In the genomic region with DNA sequence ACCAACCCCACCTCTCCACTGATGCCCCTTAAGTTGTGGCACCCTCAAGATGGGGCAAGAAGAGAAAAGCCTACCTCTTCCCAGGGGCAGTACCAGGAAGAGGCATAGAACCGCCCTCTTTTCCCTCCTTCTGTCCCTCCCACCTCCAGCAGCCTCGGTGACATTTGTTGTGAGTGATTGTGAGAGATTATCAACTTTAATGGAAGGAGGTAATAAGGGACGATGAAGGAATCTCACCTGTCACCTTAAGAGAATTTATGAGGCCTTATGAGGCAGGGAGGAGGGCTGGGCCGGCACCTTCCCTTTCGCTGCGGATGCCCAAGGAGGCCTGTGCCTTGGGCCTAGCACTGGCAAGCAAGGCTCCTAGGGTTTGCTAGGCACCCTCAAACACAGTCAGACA, we compare ENCODE assay signal across 11 cellular contexts. TPM values are rescaled to one million over a fixed set of nuclear protein-coding genes. Genes with fewer than 3 reads are reported as not detected.
DNase-seq lines count a peak whose midpoint lies in the region; TF ChIP-seq lines count a peak whose summit lies in the region.
"Had no signal": no experiment of that assay in that cellular context is flagged by ENCODE, and none has a peak within 500 bp of the region (broad histone marks: within the 10 kb centered on the region; RNA-seq: fewer than 3 reads in every experiment).

No MANE protein-coding gene starts in this region.

- peak overlapping the region; percentile 14 for H2BK15ac ChIP-seq in neuronal stem cell (ENCODE audit: low read length)

- H3K4me2 ChIP-seq in DOHH2 (ENCODE audit: low read length) = no peak overlapping the region
- no peak overlapping the region for H3K4me2 ChIP-seq in neuronal stem cell (ENCODE audit: insufficient read depth, low read length, poor library complexity, severe bottlenecking)
- H3K4me2 ChIP-seq in trophoblast cell (ENCODE audit: low read length) = no peak overlapping the region

- no peak for TF ChIP-seq EP300 in stomach (IDR thresholded peaks at IDR 0.05)

- H3K14ac ChIP-seq in neuronal stem cell (ENCODE audit: low read length) (no peak overlapping the region), trophoblast cell (ENCODE audit: low read length) (no peak overlapping the region)

- no peaks in the 10 kb centered on the region for H3K79me2 ChIP-seq in DOHH2 (ENCODE audit: control insufficient read depth, low read length)
- H3K79me2 ChIP-seq in trophoblast cell (ENCODE audit: control insufficient read depth, insufficient read depth, low read length, poor library complexity) = peaks cover 2% of the 10 kb centered on the region

- TF ChIP-seq CTCF in DOHH2 (IDR thresholded peaks at IDR 0.05; ENCODE audit: low read depth, low read length, poor library complexity, severe bottlenecking) (peak; percentile 10), stomach (IDR thresholded peaks at IDR 0.05) (no peak), coronary artery (IDR thresholded peaks at IDR 0.05) (no peak)

- H3K4me3 ChIP-seq in DOHH2 (ENCODE audit: low read length) = no peak overlapping the region
- no peak overlapping the region for H3K4me3 ChIP-seq in neuronal stem cell (ENCODE audit: low read length in 2 of 2)
- no peak overlapping the region for H3K4me3 ChIP-seq in stomach
- no peak overlapping the region for H3K4me3 ChIP-seq in coronary artery
- H3K4me3 ChIP-seq in SJCRH30 = no peak overlapping the region
- H3K4me3 ChIP-seq in trophoblast cell (ENCODE audit: low read depth, low read length) = no peak overlapping the region
- H3K4me3 ChIP-seq: SJSA1 had no signal

- H3K36me3 ChIP-seq in DOHH2 (ENCODE audit: control insufficient read depth, low read length) (no peaks in the 10 kb centered on the region), neuronal stem cell (replicated peaks in 1 of 2; ENCODE audit: control insufficient read depth in 2 of 2, insufficient read depth in 2 of 2, low read length in 2 of 2) (no peaks in the 10 kb centered on the region), stomach (no peaks in the 10 kb centered on the region), SJCRH30 (no peaks in the 10 kb centered on the region), trophoblast cell (ENCODE audit: control insufficient read depth in 1 of 2, insufficient read depth in 2 of 2, low read length in 2 of 2) (no peaks in the 10 kb centered on the region)
- H3K36me3 ChIP-seq: SJSA1 had no signal

- H4K20me1 ChIP-seq in DOHH2 (ENCODE audit: control insufficient read depth, insufficient read depth, low read depth, low read length) = peaks cover 4% of the 10 kb centered on the region; the same call in 1 of the 2 replicates

- H3K27me3 ChIP-seq in DOHH2 (ENCODE audit: control insufficient read depth, low read length) (peaks cover 52% of the 10 kb centered on the region), neuronal stem cell (ENCODE audit: control insufficient read depth in 3 of 3, insufficient read depth in 3 of 3, low read depth in 1 of 3, low read length in 3 of 3) (peaks cover 0 to 76% (median 15%) of the 10 kb centered on the region in 3 experiments), stomach (peaks cover 0 to 64% (median 28%) of the 10 kb centered on the region in 3 donors), SJCRH30 (peaks cover 35% of the 10 kb centered on the region), trophoblast cell (ENCODE audit: insufficient read depth, low read length) (peaks cover 16% of the 10 kb centered on the region)
- H3K27me3 ChIP-seq: SJSA1 had no signal

- WGBS in neuronal stem cell (ENCODE audit: extremely low coverage in 2 of 2, insufficient read length in 2 of 2, insufficient replicate concordance in 1 of 2), 2 donors = no CpG with 5 or more reads among the region's 6 CpGs
- 73 to 80% (median 78%) methylated on average over 6 of the region's 6 CpGs for WGBS in stomach, 5 donors
- no CpG with 5 or more reads among the region's 6 CpGs for WGBS in trophoblast cell (ENCODE audit: extremely low coverage, insufficient coverage, insufficient read length)

- no peak overlapping the region for H2BK12ac ChIP-seq in neuronal stem cell (ENCODE audit: low read length)
- H2BK12ac ChIP-seq in trophoblast cell (ENCODE audit: low read length) = no peak overlapping the region

- H3K4me1 ChIP-seq in DOHH2 (ENCODE audit: control insufficient read depth, low read length) (peaks cover 47% of the 10 kb centered on the region), neuronal stem cell (ENCODE audit: control insufficient read depth in 2 of 2, insufficient read depth in 1 of 2, low read depth in 1 of 2, low read length in 2 of 2) (peaks cover 34 to 46% of the 10 kb centered on the region in 2 donors), stomach (peaks cover 31 to 58% (median 43%) of the 10 kb centered on the region in 4 donors), SJCRH30 (peaks cover 23% of the 10 kb centered on the region), trophoblast cell (ENCODE audit: control insufficient read depth in 1 of 2, insufficient read depth in 2 of 2, low read length in 2 of 2) (peaks cover 18 to 24% of the 10 kb centered on the region in 2 experiments)

- H4K8ac ChIP-seq in neuronal stem cell (ENCODE audit: low read depth, low read length) (no peak overlapping the region), trophoblast cell (ENCODE audit: low read depth, low read length) (no peak overlapping the region)

- H2AK5ac ChIP-seq in neuronal stem cell (ENCODE audit: low read depth, low read length) (peak overlapping the region; percentile 44), trophoblast cell (ENCODE audit: low read length) (no peak overlapping the region)

- H2AFZ ChIP-seq in neuronal stem cell (ENCODE audit: low read length) (no peak overlapping the region), trophoblast cell (ENCODE audit: insufficient read depth, low read length, poor library complexity) (no peak overlapping the region)

- peaks cover 5% of the 10 kb centered on the region; the same call in 1 of the 2 replicates for H3F3A ChIP-seq in DOHH2 (ENCODE audit: control insufficient read depth, insufficient read depth)

- H3K23ac ChIP-seq in neuronal stem cell (ENCODE audit: low read depth, low read length, poor library complexity) (no peak overlapping the region), trophoblast cell (ENCODE audit: low read length) (no peak overlapping the region)

- intact Hi-C loops in stomach (cut with DNase I; ENCODE audit: low total_unique reads) = no loop called here

- peak; percentile 52 for DNase-seq in NCI-H82 treated with DMSO at 0.1 percent for 48 hours (lab: John Stamatoyannopoulos, UW; ENCODE audit: unreplicated experiment)
- DNase-seq in cerebellar cortex (ENCODE audit: low spot score) = peak; percentile 43
- DNase-seq in neuronal stem cell (ENCODE audit: low spot score) = no peak
- no peak for DNase-seq in stomach
- DNase-seq in coronary artery (ENCODE audit: low spot score) = no peak
- no peak for DNase-seq in SJCRH30
- no peak for DNase-seq in trophoblast cell

- no peak overlapping the region for H3K27ac ChIP-seq in DOHH2 (ENCODE audit: low read depth, low read length)
- H3K27ac ChIP-seq in neuronal stem cell (replicated peaks; ENCODE audit: low read length) = peak overlapping the region; percentile 10
- H3K27ac ChIP-seq in stomach = no peak overlapping the region
- H3K27ac ChIP-seq in coronary artery = no peak overlapping the region
- H3K27ac ChIP-seq in SJCRH30 = no peak overlapping the region
- no peak overlapping the region for H3K27ac ChIP-seq in trophoblast cell (ENCODE audit: low read depth, low read length)
- H3K27ac ChIP-seq: HL-60, SJSA1 had no signal

- H2BK5ac ChIP-seq in neuronal stem cell (ENCODE audit: low read length) (peak overlapping the region; percentile 14), trophoblast cell (ENCODE audit: low read depth, low read length, poor library complexity) (no peak overlapping the region)

- no peak overlapping the region for H4K91ac ChIP-seq in neuronal stem cell (ENCODE audit: low read depth, low read length, poor library complexity)
- H4K91ac ChIP-seq in trophoblast cell (ENCODE audit: low read depth, low read length) = no peak overlapping the region

- no peaks in the 10 kb centered on the region for H3K9me3 ChIP-seq in DOHH2 (ENCODE audit: control insufficient read depth, insufficient read depth, low read length)
- H3K9me3 ChIP-seq in neuronal stem cell (replicated peaks in 1 of 2; ENCODE audit: control insufficient read depth in 2 of 2, insufficient read depth in 1 of 2, low read depth in 1 of 2, low read length in 2 of 2) = no peaks in the 10 kb centered on the region
- H3K9me3 ChIP-seq in stomach = no peaks in the 10 kb centered on the region
- H3K9me3 ChIP-seq in SJCRH30 (replicated peaks) = no peaks in the 10 kb centered on the region
- H3K9me3 ChIP-seq in trophoblast cell (ENCODE audit: insufficient read depth, low read depth, low read length) = peaks cover 2% of the 10 kb centered on the region
- H3K9me3 ChIP-seq: SJSA1 had no signal

- H2BK120ac ChIP-seq in neuronal stem cell (ENCODE audit: low read depth, low read length) = no peak overlapping the region
- H2BK120ac ChIP-seq in trophoblast cell (ENCODE audit: insufficient read depth, low read length, poor library complexity) = no peak overlapping the region

- H3K9ac ChIP-seq in neuronal stem cell (ENCODE audit: low read depth, low read length, poor library complexity) = no peak overlapping the region
- no peak overlapping the region for H3K9ac ChIP-seq in trophoblast cell (ENCODE audit: low read length)

- no peaks in the 10 kb centered on the region for H3K9me2 ChIP-seq in DOHH2 (replicated peaks; ENCODE audit: control insufficient read depth, low read length)

- TF ChIP-seq POLR2A in stomach (IDR thresholded peaks at IDR 0.05) = no peak

- no peak overlapping the region for H4K12ac ChIP-seq in trophoblast cell (ENCODE audit: low read depth, low read length)

- no peaks in the 10 kb centered on the region for H3K79me1 ChIP-seq in neuronal stem cell (ENCODE audit: low read depth, low read length)
- H3K79me1 ChIP-seq in trophoblast cell (ENCODE audit: low read length) = peaks cover 11% of the 10 kb centered on the region

- H3K18ac ChIP-seq in neuronal stem cell (ENCODE audit: low read length) (peak overlapping the region; percentile 53), trophoblast cell (ENCODE audit: low read length) (no peak overlapping the region)

- H3K4ac ChIP-seq in neuronal stem cell (ENCODE audit: low read length) (no peak overlapping the region), trophoblast cell (ENCODE audit: low read depth, low read length) (no peak overlapping the region)

RNA-seq across cellular contexts. Expression of a gene that starts 1.4 kb away (rescaled TPM):
- 25.2 TPM for polyA plus RNA-seq in neuronal stem cell (2013, experiment 1 of 2)
- 24.4 TPM for polyA plus RNA-seq in neuronal stem cell (2013, experiment 2 of 2)
- 1 to 10 TPM in 4 of 5 donors, not detected in 1; 1.3 to 4.9 (median 2.8) TPM for total RNA-seq in stomach
- polyA plus RNA-seq in stomach = 1 to 10 TPM in 2 of 3 donors, under 1 TPM in 1; 0.61 to 1.9 (median 1.5) TPM
- total RNA-seq in SJCRH30 (2014; rRNA removed; shearing (Covaris generic)) = 0.73 and 1.1 TPM in 2 replicates
- polyA plus RNA-seq in trophoblast cell (2013) = 9.6 and 10.2 TPM in 2 replicates

RNA-seq across cellular contexts. Expression of a gene that starts 50.3 kb away (rescaled TPM):
- 1.1 TPM for polyA plus RNA-seq in neuronal stem cell (2013, experiment 1 of 2)
- 0.97 TPM for polyA plus RNA-seq in neuronal stem cell (2013, experiment 2 of 2)
- 10 to 100 TPM in 1 of 5 donors, 1 to 10 TPM in 2, under 1 TPM in 1, not detected in 1; 0.55 to 11.1 (median 5.1) TPM for total RNA-seq in stomach
- polyA plus RNA-seq in stomach = 1 to 10 TPM in 2 of 3 donors, under 1 TPM in 1; 0.95 to 5.6 (median 3.1) TPM
- total RNA-seq in SJCRH30 (2014; rRNA removed; shearing (Covaris generic)) = 0.05 and 0.16 TPM in 2 replicates
- polyA plus RNA-seq in trophoblast cell (2013) = 0.83 and 0.87 TPM in 2 replicates
- total RNA-seq: CD8-positive, alpha-beta T cell had no signal

Comparison
In these comparisons a context has a peak if more than half of its experiments do, and no peak if none do; other contexts are left out.
1. DNase-seq: peak in NCI-H82 treated with DMSO at 0.1 percent for 48 hours (single experiment) and cerebellar cortex (single experiment); none in neuronal stem cell (single experiment), stomach (single experiment), coronary artery (single experiment), SJCRH30 (0 of 2) and trophoblast cell (0 of 2).